21 cellular contexts compared by ENCODE assay signal in the genomic region with DNA sequence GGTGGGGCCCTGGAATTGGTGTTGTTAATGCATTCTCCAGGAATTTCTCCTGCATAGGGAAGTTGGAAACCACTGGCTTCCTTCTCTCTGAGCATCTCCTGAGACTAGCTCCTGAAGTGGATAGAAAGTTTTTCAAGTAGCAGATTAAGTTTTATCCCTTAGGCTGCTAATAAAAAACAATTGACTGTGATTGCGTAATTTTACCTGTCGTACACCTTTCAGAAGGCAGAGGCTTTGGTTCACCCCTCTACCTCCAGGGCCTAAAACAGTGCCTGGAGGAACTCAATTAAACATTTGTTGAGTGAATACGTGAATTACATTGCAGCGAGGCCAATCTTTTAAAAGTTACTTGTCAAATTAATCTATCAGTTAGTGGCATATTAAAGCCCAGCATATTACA.
"Had no signal": no experiment of that assay in that cellular context is flagged by ENCODE, and none has a peak within 500 bp of the region (broad histone marks: within the 10 kb centered on the region; RNA-seq: fewer than 3 reads in every experiment).

No MANE protein-coding gene starts in this region.

- FAIRE-seq: astrocyte, kidney had no signal

- H3K9me3 Mint-ChIP-seq: activated naive CD4-positive, alpha-beta T cell treated with anti-CD3 and anti-CD28 coated beads, Interleukin-2, amount 50 U/mL, for 72 hours; activated T-helper 1 cell treated with anti-CD3 and anti-CD28 coated beads, Interleukin-12 subunit alpha, Interleukin-12 subunit beta, Interleukin-2, Interleukin-4 antibody, amounts not matched to agents 30 ng/mL and 10 ng/mL and 1 ng/mL, durations not matched to agents 14 hours and 24 hours and 36 hours; neural crest cell had no signal

- H3K9me3 ChIP-seq: adrenal gland, ovary, psoas muscle, transverse colon, vagina had no signal

- H3K4me3 Mint-ChIP-seq: activated T-helper 1 cell treated with anti-CD3 and anti-CD28 coated beads, Interleukin-12 subunit alpha, Interleukin-12 subunit beta, Interleukin-2, Interleukin-4 antibody, amounts not matched to agents 30 ng/mL and 10 ng/mL and 1 ng/mL, durations not matched to agents 14 hours and 24 hours and 36 hours had no signal

- ATAC-seq: activated naive CD4-positive, alpha-beta T cell treated with anti-CD3 and anti-CD28 coated beads, Interleukin-2, amount 50 U/mL, for 72 hours; left lobe of liver; psoas muscle; right cardiac atrium; stimulated activated naive CD8-positive, alpha-beta T cell treated with anti-CD3 and anti-CD28 coated beads, Interleukin-15, Interleukin-2, amounts not matched to agents 100 U/mL and 50 U/mL, for 24 hours had no signal

- H3K27me3 ChIP-seq: adrenal gland, ovary, transverse colon, vagina had no signal

- DNase-seq: activated CD4-positive, alpha-beta T cell treated with anti-CD3 and anti-CD28 coated beads for 1 hour; activated CD4-positive, alpha-beta T cell treated with anti-CD3 and anti-CD28 coated beads, Interleukin-2, amount 50 U/mL, for 4 hours; activated gamma-delta T cell treated with Interleukin-2 at 50 U/mL for 16 hours; activated T-cell treated with anti-CD3 and anti-CD28 coated beads for 4 hours; adrenal gland; erythroblast; foreskin melanocyte; kidney; ovary; psoas muscle; right cardiac atrium; stimulated activated naive CD8-positive, alpha-beta T cell treated with anti-CD3 and anti-CD28 coated beads, Interleukin-15, Interleukin-2, amounts not matched to agents 100 U/mL and 50 U/mL, for 24 hours; transverse colon; WERI-Rb-1 had no signal

- H3K27ac ChIP-seq: psoas muscle, skin epidermis, WERI-Rb-1 had no signal

- H3K36me3 ChIP-seq: adrenal gland, ovary, transverse colon, vagina, WERI-Rb-1 had no signal

- H3K4me3 ChIP-seq: ovary, skin epidermis, transverse colon, vagina had no signal

- H3K27ac Mint-ChIP-seq: activated naive CD4-positive, alpha-beta T cell treated with anti-CD3 and anti-CD28 coated beads, Interleukin-2, amount 50 U/mL, for 72 hours; activated T-helper 1 cell treated with anti-CD3 and anti-CD28 coated beads, Interleukin-12 subunit alpha, Interleukin-12 subunit beta, Interleukin-2, Interleukin-4 antibody, amounts not matched to agents 30 ng/mL and 10 ng/mL and 1 ng/mL, durations not matched to agents 14 hours and 24 hours and 36 hours had no signal
